In genomic region chr1:13760340-13760739, GRCh38 we compare ENCODE assay signal across 1 cellular context.
TF ChIP-seq lines count a peak whose summit lies in the region.

No MANE protein-coding gene starts in this region.

TF ChIP-seq in K562, 482 proteins besides CTCF, POLR2A, EP300 and RAD21:
- TF ChIP-seq MAFF (IDR thresholded peaks at IDR 0.05; ENCODE audit: low read length) (0 out of 2 replicates have a peak, but pooled peaks have one; percentile 8), MAFK (IDR thresholded peaks at IDR 0.05; ENCODE audit: low read length) (peak; percentile 10; the same call in 1 of the 2 replicates), SREBF2 (CRISPR knock-in tag; IDR thresholded peaks at IDR 0.05) (no peak), TBP (optimal IDR thresholded peaks at IDR 0.05; ENCODE audit: low read depth, low read length) (no peak), C11orf30 (IDR thresholded peaks at IDR 0.05; ENCODE audit: low read depth) (peak; percentile 33), RBM25 (IDR thresholded peaks at IDR 0.05; ENCODE audit: low read depth, low read length, severe bottlenecking) (peak; percentile 48), ZNF316 (IDR thresholded peaks at IDR 0.05) (peak; percentile 68)
- TF ChIP-seq, protein P1, sequence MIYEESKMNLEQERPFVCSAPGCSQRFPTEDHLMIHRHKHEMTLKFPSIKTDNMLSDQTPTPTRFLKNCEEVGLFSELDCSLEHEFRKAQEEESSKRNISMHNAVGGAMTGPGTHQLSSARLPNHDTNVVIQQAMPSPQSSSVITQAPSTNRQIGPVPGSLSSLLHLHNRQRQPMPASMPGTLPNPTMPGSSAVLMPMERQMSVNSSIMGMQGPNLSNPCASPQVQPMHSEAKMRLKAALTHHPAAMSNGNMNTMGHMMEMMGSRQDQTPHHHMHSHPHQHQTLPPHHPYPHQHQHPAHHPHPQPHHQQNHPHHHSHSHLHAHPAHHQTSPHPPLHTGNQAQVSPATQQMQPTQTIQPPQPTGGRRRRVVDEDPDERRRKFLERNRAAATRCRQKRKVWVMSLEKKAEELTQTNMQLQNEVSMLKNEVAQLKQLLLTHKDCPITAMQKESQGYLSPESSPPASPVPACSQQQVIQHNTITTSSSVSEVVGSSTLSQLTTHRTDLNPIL (CRISPR knock-in tag; IDR thresholded peaks at IDR 0.05) = no peak
- TF ChIP-seq, protein P2, sequence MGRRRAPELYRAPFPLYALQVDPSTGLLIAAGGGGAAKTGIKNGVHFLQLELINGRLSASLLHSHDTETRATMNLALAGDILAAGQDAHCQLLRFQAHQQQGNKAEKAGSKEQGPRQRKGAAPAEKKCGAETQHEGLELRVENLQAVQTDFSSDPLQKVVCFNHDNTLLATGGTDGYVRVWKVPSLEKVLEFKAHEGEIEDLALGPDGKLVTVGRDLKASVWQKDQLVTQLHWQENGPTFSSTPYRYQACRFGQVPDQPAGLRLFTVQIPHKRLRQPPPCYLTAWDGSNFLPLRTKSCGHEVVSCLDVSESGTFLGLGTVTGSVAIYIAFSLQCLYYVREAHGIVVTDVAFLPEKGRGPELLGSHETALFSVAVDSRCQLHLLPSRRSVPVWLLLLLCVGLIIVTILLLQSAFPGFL (CRISPR knock-in tag; IDR thresholded peaks at IDR 0.05) = no peak
TF ChIP-seq in K562: peak in this region for 5.
